ENCODE assay signal across 18 cellular contexts in the genomic region with DNA sequence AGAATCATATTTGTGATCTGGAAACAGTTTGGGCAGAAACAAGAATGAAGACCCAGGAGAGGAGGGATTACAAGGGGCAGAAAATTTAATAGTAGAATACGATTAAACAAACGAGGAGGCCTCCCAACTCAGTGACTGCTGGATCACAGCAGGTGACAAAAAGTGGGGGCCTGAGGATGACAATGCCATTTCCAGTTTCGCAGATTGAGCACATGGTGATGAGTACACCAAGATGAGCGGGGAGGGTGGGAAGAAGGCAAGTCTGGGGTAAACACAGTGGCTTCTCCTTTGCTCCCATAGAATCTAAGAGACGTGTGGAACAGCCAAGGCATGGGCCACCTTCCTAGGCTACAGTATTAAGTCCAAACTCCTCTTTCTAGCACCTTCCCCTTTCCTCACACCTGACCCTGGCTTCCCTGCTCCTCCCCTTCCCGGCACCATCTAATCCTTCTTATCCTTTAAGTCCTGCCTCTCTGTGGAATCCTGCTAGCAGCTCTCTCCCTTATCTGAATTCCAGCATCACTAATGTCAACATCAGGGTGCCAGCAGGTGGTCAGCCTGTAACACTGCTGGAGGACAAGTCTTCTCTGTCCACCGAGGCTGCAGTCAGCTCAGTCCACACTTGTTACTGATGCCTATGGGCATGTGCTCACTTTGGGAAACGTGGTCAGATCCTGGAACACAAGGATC. TPM values are rescaled to one million over a fixed set of nuclear protein-coding genes. Genes with fewer than 3 reads are reported as not detected.
A peak's percentile ranks its signal among the peaks of the same experiment; 100 is the strongest.
DNase-seq lines count a peak whose midpoint lies in the region; TF ChIP-seq lines count a peak whose summit lies in the region.
"Had no signal": no experiment of that assay in that cellular context is flagged by ENCODE, and none has a peak within 500 bp of the region (broad histone marks: within the 10 kb centered on the region; RNA-seq: fewer than 3 reads in every experiment).

No MANE protein-coding gene starts in this region.

- no peaks in the 10 kb centered on the region for H3K27me3 ChIP-seq in parathyroid adenoma (ENCODE audit: control insufficient read depth, insufficient read depth, low read length)
- H3K27me3 ChIP-seq: heart left ventricle had no signal

- H3K36me3 ChIP-seq in parathyroid adenoma (ENCODE audit: control insufficient read depth, insufficient read depth, low read length): no peaks in the 10 kb centered on the region
- H3K36me3 ChIP-seq: heart left ventricle had no signal

- peak overlapping the region; percentile 9 for H3K4me2 ChIP-seq in parathyroid adenoma (ENCODE audit: low read length)

- no peak overlapping the region for H3K9ac ChIP-seq in parathyroid adenoma

- no peak overlapping the region for H3K4me3 ChIP-seq in choroid plexus epithelial cell (ENCODE audit: low read depth, low read length)
- H3K4me3 ChIP-seq in parathyroid adenoma (ENCODE audit: low read depth, low read length): no peak overlapping the region
- H3K4me3 ChIP-seq: heart left ventricle had no signal

- no peak overlapping the region for H3K4me3 Mint-ChIP-seq in endothelial cell (ENCODE audit: unreplicated experiment)
- H3K4me3 Mint-ChIP-seq in activated T-helper 1 cell treated with anti-CD3 and anti-CD28 coated beads, Interleukin-12 subunit alpha, Interleukin-12 subunit beta, Interleukin-2, Interleukin-4 antibody, amounts not matched to agents 30 ng/mL and 10 ng/mL and 1 ng/mL, durations not matched to agents 14 hours and 24 hours and 36 hours: no peak overlapping the region
- H3K4me3 Mint-ChIP-seq: activated naive CD8-positive, alpha-beta T cell treated with anti-CD3 and anti-CD28 coated beads for 36 hours had no signal

- no peak overlapping the region for H3K27ac ChIP-seq in parathyroid adenoma
- H3K27ac ChIP-seq: heart left ventricle had no signal

- H3K27me3 Mint-ChIP-seq in endothelial cell (ENCODE audit: unreplicated experiment): peaks cover 7% of the 10 kb centered on the region
- H3K27me3 Mint-ChIP-seq in activated T-helper 1 cell treated with anti-CD3 and anti-CD28 coated beads, Interleukin-12 subunit alpha, Interleukin-12 subunit beta, Interleukin-2, Interleukin-4 antibody, amounts not matched to agents 30 ng/mL and 10 ng/mL and 1 ng/mL, durations not matched to agents 14 hours and 24 hours and 36 hours (ENCODE audit: insufficient read depth): peaks cover 28% of the 10 kb centered on the region

- TF ChIP-seq CTCF in choroid plexus epithelial cell (conservative IDR thresholded peaks at IDR 0.05; ENCODE audit: low read depth, low read length) (no peak), parathyroid adenoma (IDR thresholded peaks at IDR 0.05) (no peak), endothelial cell (IDR thresholded peaks at IDR 0.05; ENCODE audit: unreplicated experiment) (no peak)

- H3K9me3 ChIP-seq in parathyroid adenoma (ENCODE audit: control insufficient read depth, low read length): no peaks in the 10 kb centered on the region
- H3K9me3 ChIP-seq: heart left ventricle had no signal

- H3K4me1 Mint-ChIP-seq in endothelial cell (ENCODE audit: unreplicated experiment): peaks cover 20% of the 10 kb centered on the region
- no peaks in the 10 kb centered on the region for H3K4me1 Mint-ChIP-seq in activated T-helper 1 cell treated with anti-CD3 and anti-CD28 coated beads, Interleukin-12 subunit alpha, Interleukin-12 subunit beta, Interleukin-2, Interleukin-4 antibody, amounts not matched to agents 30 ng/mL and 10 ng/mL and 1 ng/mL, durations not matched to agents 14 hours and 24 hours and 36 hours (ENCODE audit: low read depth)

- DNase-seq in ELF-1 (ENCODE audit: low read depth, low spot score): peak; percentile 84
- peak; percentile 14 for DNase-seq in NCI-H510A (lab: John Stamatoyannopoulos, UW)
- DNase-seq in choroid plexus epithelial cell (ENCODE audit: low read depth): peak; percentile 28
- no peak for DNase-seq in kidney tubule cell (ENCODE audit: low spot score)
- DNase-seq in endothelial cell (ENCODE audit: low spot score): no peak
- no peak for DNase-seq in middle frontal gyrus (ENCODE audit: extremely low spot score, low spot score)
- DNase-seq in activated T-helper 1 cell treated with anti-CD3 and anti-CD28 coated beads, Interleukin-12 subunit alpha, Interleukin-12 subunit beta, Interleukin-2, Interleukin-4 antibody, amounts not matched to agents 30 ng/mL and 10 ng/mL and 1 ng/mL, durations not matched to agents 14 hours and 24 hours and 36 hours (ENCODE audit: low spot score): no peak
- DNase-seq: activated CD4-positive, alpha-beta T cell treated with anti-CD3 and anti-CD28 coated beads for 4 hours; activated naive CD8-positive, alpha-beta T cell treated with anti-CD3 and anti-CD28 coated beads for 36 hours; activated T-cell treated with anti-CD3 and anti-CD28 coated beads for 4 hours; AML-193; DMS153; heart left ventricle; NCI-H1048; NCI-H2171; stimulated activated CD4-positive, alpha-beta T cell treated with anti-CD3 and anti-CD28 coated beads, Interleukin-4, amount 100 ng/mL, for 24 hours; stimulated activated CD8-positive, alpha-beta memory T cell treated with anti-CD3 and anti-CD28 coated beads, Interleukin-4, amount 100 ng/mL, for 48 hours had no signal

- no peaks in the 10 kb centered on the region for H3K79me2 ChIP-seq in parathyroid adenoma

- no peak overlapping the region for H3K27ac Mint-ChIP-seq in endothelial cell (ENCODE audit: unreplicated experiment)
- H3K27ac Mint-ChIP-seq in activated T-helper 1 cell treated with anti-CD3 and anti-CD28 coated beads, Interleukin-12 subunit alpha, Interleukin-12 subunit beta, Interleukin-2, Interleukin-4 antibody, amounts not matched to agents 30 ng/mL and 10 ng/mL and 1 ng/mL, durations not matched to agents 14 hours and 24 hours and 36 hours: no peak overlapping the region
- H3K27ac Mint-ChIP-seq: activated naive CD8-positive, alpha-beta T cell treated with anti-CD3 and anti-CD28 coated beads for 36 hours had no signal

- H3K9me3 Mint-ChIP-seq in endothelial cell (ENCODE audit: unreplicated experiment): no peaks in the 10 kb centered on the region
- H3K9me3 Mint-ChIP-seq in activated T-helper 1 cell treated with anti-CD3 and anti-CD28 coated beads, Interleukin-12 subunit alpha, Interleukin-12 subunit beta, Interleukin-2, Interleukin-4 antibody, amounts not matched to agents 30 ng/mL and 10 ng/mL and 1 ng/mL, durations not matched to agents 14 hours and 24 hours and 36 hours: no peaks in the 10 kb centered on the region
- H3K9me3 Mint-ChIP-seq: activated naive CD8-positive, alpha-beta T cell treated with anti-CD3 and anti-CD28 coated beads for 36 hours had no signal

- no peaks in the 10 kb centered on the region for H3K36me3 Mint-ChIP-seq in endothelial cell (ENCODE audit: low read depth, unreplicated experiment)
- no peaks in the 10 kb centered on the region for H3K36me3 Mint-ChIP-seq in activated T-helper 1 cell treated with anti-CD3 and anti-CD28 coated beads, Interleukin-12 subunit alpha, Interleukin-12 subunit beta, Interleukin-2, Interleukin-4 antibody, amounts not matched to agents 30 ng/mL and 10 ng/mL and 1 ng/mL, durations not matched to agents 14 hours and 24 hours and 36 hours (ENCODE audit: low read depth)
- H3K36me3 Mint-ChIP-seq: activated naive CD8-positive, alpha-beta T cell treated with anti-CD3 and anti-CD28 coated beads for 36 hours had no signal

- intact Hi-C loops in activated T-helper 1 cell treated with anti-CD3 and anti-CD28 coated beads, Interleukin-12 subunit alpha, Interleukin-12 subunit beta, Interleukin-2, Interleukin-4 antibody, amounts not matched to agents 30 ng/mL and 10 ng/mL and 1 ng/mL, durations not matched to agents 14 hours and 24 hours and 36 hours (cut with micrococcal nuclease): no loop called here

- peaks cover 23% of the 10 kb centered on the region for H3K4me1 ChIP-seq in parathyroid adenoma

- H2AFZ ChIP-seq in parathyroid adenoma: no peak overlapping the region

RNA-seq across cellular contexts. Expression of gene ATP7B, which starts 13.5 kb away (rescaled TPM):
- 19.3 TPM for total RNA-seq in endothelial cell (ENCODE audit: unreplicated experiment)
- 0.98 and 1.1 TPM in 2 replicates for total RNA-seq in activated T-helper 1 cell treated with anti-CD3 and anti-CD28 coated beads, Interleukin-12 subunit alpha, Interleukin-12 subunit beta, Interleukin-2, Interleukin-4 antibody, amounts not matched to agents 30 ng/mL and 10 ng/mL and 1 ng/mL, durations not matched to agents 14 hours and 24 hours and 36 hours

RNA-seq across cellular contexts. Expression of gene ALG11, which starts 14.4 kb away (rescaled TPM):
- total RNA-seq in endothelial cell (ENCODE audit: unreplicated experiment): 44.7 TPM
- total RNA-seq in activated T-helper 1 cell treated with anti-CD3 and anti-CD28 coated beads, Interleukin-12 subunit alpha, Interleukin-12 subunit beta, Interleukin-2, Interleukin-4 antibody, amounts not matched to agents 30 ng/mL and 10 ng/mL and 1 ng/mL, durations not matched to agents 14 hours and 24 hours and 36 hours: 24.7 and 28.6 TPM in 2 replicates

RNA-seq across cellular contexts. Expression of gene UTP14C, which starts 26.7 kb away (rescaled TPM):
- total RNA-seq in endothelial cell (ENCODE audit: unreplicated experiment): 16.8 TPM
- total RNA-seq in activated T-helper 1 cell treated with anti-CD3 and anti-CD28 coated beads, Interleukin-12 subunit alpha, Interleukin-12 subunit beta, Interleukin-2, Interleukin-4 antibody, amounts not matched to agents 30 ng/mL and 10 ng/mL and 1 ng/mL, durations not matched to agents 14 hours and 24 hours and 36 hours: 12.5 and 14.0 TPM in 2 replicates

Comparison
In these comparisons a context has a peak if more than half of its experiments do, and no peak if none do; other contexts are left out.
1. DNase-seq: peak in ELF-1 (single experiment), NCI-H510A (single experiment) and choroid plexus epithelial cell (single experiment); none in kidney tubule cell (single experiment), endothelial cell (single experiment), middle frontal gyrus (single experiment) and activated T-helper 1 cell treated with anti-CD3 and anti-CD28 coated beads, Interleukin-12 subunit alpha, Interleukin-12 subunit beta, Interleukin-2, Interleukin-4 antibody, amounts not matched to agents 30 ng/mL and 10 ng/mL and 1 ng/mL, durations not matched to agents 14 hours and 24 hours and 36 hours (single experiment).